Comparison of ENCODE assay signal across 12 cellular contexts in the genomic region with DNA sequence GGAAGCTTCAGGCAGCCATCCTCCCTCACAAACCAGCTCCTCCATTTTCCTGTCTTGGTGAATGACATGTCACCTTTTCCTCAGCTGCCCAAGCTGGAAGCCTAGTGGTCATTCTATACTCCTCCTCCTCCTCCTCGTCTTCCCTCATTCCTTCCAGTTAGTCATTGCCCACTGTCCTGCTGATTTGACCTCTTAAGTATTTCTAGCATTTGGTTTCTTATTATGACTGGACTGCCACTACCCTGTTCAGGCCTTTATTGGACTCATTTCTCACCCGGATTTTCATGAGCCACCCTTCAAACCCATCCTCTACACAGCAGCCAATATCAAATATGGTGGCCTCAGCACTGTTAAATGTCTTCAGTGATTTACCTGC. TPM values are rescaled to one million over a fixed set of nuclear protein-coding genes. Genes with fewer than 3 reads are reported as not detected.
DNase-seq lines count a peak whose midpoint lies in the region; ATAC-seq and TF ChIP-seq lines count a peak whose summit lies in the region.
"Had no signal": no experiment of that assay in that cellular context is flagged by ENCODE, and none has a peak within 500 bp of the region (broad histone marks: within the 10 kb centered on the region; RNA-seq: fewer than 3 reads in every experiment).

No MANE protein-coding gene starts in this region.

- H3K79me2 ChIP-seq in SK-N-SH (ENCODE audit: insufficient read depth) (0 out of 2 replicates have a peak, but pooled peaks cover 4% of the 10 kb centered on the region), smooth muscle cell (ENCODE audit: low read depth) (peaks cover 11% of the 10 kb centered on the region)

- 48% methylated on average over 2 of the region's 2 CpGs for WGBS in SK-N-SH (ENCODE audit: low lambda C conversion rate)
- WGBS in smooth muscle cell (ENCODE audit: low lambda C conversion rate), result 41% methylated on average over 2 of the region's 2 CpGs

- H3K27ac ChIP-seq in SK-N-SH (ENCODE audit: low read depth in 2 of 2, low read length in 1 of 2) (peak overlapping the region in 1 of 2 experiments; percentile 11; a peak in 1 of 4 replicates), smooth muscle cell (ENCODE audit: low read depth) (peak overlapping the region; percentile 81)
- H3K27ac ChIP-seq: 22Rv1 had no signal

- H2AFZ ChIP-seq in SK-N-SH (ENCODE audit: low read depth) (no peak overlapping the region), smooth muscle cell (ENCODE audit: low read depth) (no peak overlapping the region)

- no peak for TF ChIP-seq EP300 in SK-N-SH (IDR thresholded peaks at IDR 0.05; ENCODE audit: borderline replicate concordance in 1 of 2, low read depth in 1 of 2, low read length in 1 of 2)

- TF ChIP-seq RAD21 in SK-N-SH (IDR thresholded peaks at IDR 0.05; ENCODE audit: low read length), result no peak

- H3K9me3 ChIP-seq in SK-N-SH, result no peaks in the 10 kb centered on the region
- H3K9me3 ChIP-seq in adipocyte (ENCODE audit: control insufficient read depth, low read length), result peaks cover 7% of the 10 kb centered on the region
- H3K9me3 ChIP-seq in smooth muscle cell (replicated peaks; ENCODE audit: low read depth), result no peaks in the 10 kb centered on the region

- no peaks in the 10 kb centered on the region for H3K36me3 ChIP-seq in SK-N-SH (replicated peaks in 1 of 2; ENCODE audit: control insufficient read depth in 1 of 2, insufficient read depth in 2 of 2, low read length in 1 of 2)
- H3K36me3 ChIP-seq in adipocyte (ENCODE audit: control insufficient read depth, insufficient read depth, low read length, severe bottlenecking), result no peaks in the 10 kb centered on the region
- no peaks in the 10 kb centered on the region for H3K36me3 ChIP-seq in smooth muscle cell (ENCODE audit: low read depth)

- ATAC-seq in SK-N-SH treated with all-trans-retinoic acid at 6 μM for 48 hours (no peak; the same call in 2 of the 3 replicates), HG03520 (IDR thresholded peaks at IDR 0.05; ENCODE audit: unreplicated experiment) (peak; percentile 32), GM19035 (IDR thresholded peaks at IDR 0.05; ENCODE audit: unreplicated experiment) (no peak)

- no peaks in the 10 kb centered on the region for H3F3A ChIP-seq in SK-N-SH (replicated peaks; ENCODE audit: insufficient read depth)
- H3F3A ChIP-seq in smooth muscle cell (ENCODE audit: low read depth), result peaks cover 13% of the 10 kb centered on the region

- no peaks in the 10 kb centered on the region for H3K9me2 ChIP-seq in SK-N-SH

- H3K4me2 ChIP-seq in SK-N-SH (no peak overlapping the region), smooth muscle cell (peak overlapping the region; percentile 67)

- TF ChIP-seq CTCF in SK-N-SH (IDR thresholded peaks at IDR 0.05) (no peak), smooth muscle cell (IDR thresholded peaks at IDR 0.05; ENCODE audit: borderline replicate concordance, insufficient read depth, poor library complexity, severe bottlenecking) (no peak)

- CTCF ChIA-PET in SK-N-SH (lab: Yijun Ruan, JAX), result interaction anchor here (1.0 to 3.2 kb wide), 4 partner anchors 10 to 219 kb away, joined by 5 to 13 read pairs (median 8); no protein-coding TSS in a partner anchor

- POLR2A ChIA-PET in SK-N-SH (lab: Yijun Ruan, JAX), result no interaction called here

- H3K27me3 ChIP-seq in SK-N-SH (ENCODE audit: insufficient read depth) (no peaks in the 10 kb centered on the region), adipocyte (replicated peaks; ENCODE audit: control insufficient read depth, insufficient read depth, low read length) (no peaks in the 10 kb centered on the region), smooth muscle cell (ENCODE audit: low read depth) (no peaks in the 10 kb centered on the region)

- DNase-seq in SK-N-SH (no peak), adipocyte (ENCODE audit: low read depth) (peak; percentile 42), smooth muscle cell (lab: John Stamatoyannopoulos, UW; ENCODE audit: unreplicated experiment) (no peak)
- DNase-seq in activated naive CD4-positive, alpha-beta T cell treated with anti-CD3 and anti-CD28 coated beads, Interleukin-2, amount 50 U/mL, for 16 hours, result no peak
- DNase-seq in activated CD4-positive, CD25-positive, alpha-beta regulatory T cell treated with anti-CD3 and anti-CD28 coated beads, Interleukin-2, amount 50 U/mL, for 72 hours, result no peak
- DNase-seq: hippocampal formation, NCI-H2029, nucleus accumbens had no signal

- H3K4me1 ChIP-seq in SK-N-SH (ENCODE audit: control insufficient read depth in 1 of 2, insufficient read depth in 2 of 2, low read depth in 1 of 2, low read length in 1 of 2), result peaks cover 18 to 24% of the 10 kb centered on the region in 2 experiments; a peak in 3 of 4 replicates
- peaks cover 20% of the 10 kb centered on the region for H3K4me1 ChIP-seq in adipocyte (ENCODE audit: control insufficient read depth, insufficient read depth, low read length)
- peaks cover 8% of the 10 kb centered on the region for H3K4me1 ChIP-seq in smooth muscle cell (ENCODE audit: low read depth)

- no peak overlapping the region for H3K9ac ChIP-seq in SK-N-SH
- no peak overlapping the region for H3K9ac ChIP-seq in adipocyte (ENCODE audit: low read length)
- H3K9ac ChIP-seq in smooth muscle cell (ENCODE audit: low read depth), result no peak overlapping the region

- no peak overlapping the region for H3K4me3 ChIP-seq in SK-N-SH (ENCODE audit: low read depth in 2 of 2, low read length in 1 of 2)
- H3K4me3 ChIP-seq in adipocyte (ENCODE audit: low read length), result no peak overlapping the region
- no peak overlapping the region for H3K4me3 ChIP-seq in smooth muscle cell

- H4K20me1 ChIP-seq in SK-N-SH (ENCODE audit: insufficient read depth) (no peaks in the 10 kb centered on the region), smooth muscle cell (ENCODE audit: low read depth) (no peaks in the 10 kb centered on the region)

TF ChIP-seq in SK-N-SH, 30 proteins besides CTCF, POLR2A, EP300 and RAD21:
- TF ChIP-seq, protein P1, sequence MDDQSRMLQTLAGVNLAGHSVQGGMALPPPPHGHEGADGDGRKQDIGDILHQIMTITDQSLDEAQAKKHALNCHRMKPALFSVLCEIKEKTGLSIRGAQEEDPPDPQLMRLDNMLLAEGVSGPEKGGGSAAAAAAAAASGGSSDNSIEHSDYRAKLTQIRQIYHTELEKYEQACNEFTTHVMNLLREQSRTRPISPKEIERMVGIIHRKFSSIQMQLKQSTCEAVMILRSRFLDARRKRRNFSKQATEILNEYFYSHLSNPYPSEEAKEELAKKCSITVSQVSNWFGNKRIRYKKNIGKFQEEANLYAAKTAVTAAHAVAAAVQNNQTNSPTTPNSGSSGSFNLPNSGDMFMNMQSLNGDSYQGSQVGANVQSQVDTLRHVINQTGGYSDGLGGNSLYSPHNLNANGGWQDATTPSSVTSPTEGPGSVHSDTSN (IDR thresholded peaks at IDR 0.05), result 0 out of 2 replicates have a peak, but pooled peaks have one; percentile 10
- TF ChIP-seq FOSL2 (IDR thresholded peaks at IDR 0.05; ENCODE audit: borderline replicate concordance, low read depth) (peak; percentile 25; the same call in 1 of the 2 replicates), MEF2A (IDR thresholded peaks at IDR 0.05; ENCODE audit: borderline replicate concordance, low read depth) (no peak), GABPA (IDR thresholded peaks at IDR 0.05; ENCODE audit: low read depth) (no peak)
TF ChIP-seq in SK-N-SH: peak in this region for 2.

TF ChIP-seq in SK-N-SH treated with all-trans-retinoic acid at 6 μM for 48 hours, 23 proteins besides CTCF, POLR2A, EP300 and RAD21 (continues in another document):
- TF ChIP-seq OSR1 (CRISPR knock-in tag; IDR thresholded peaks at IDR 0.05), result no peak
- TF ChIP-seq ZFP30 (CRISPR knock-in tag; IDR thresholded peaks at IDR 0.05), result no peak
- TF ChIP-seq, protein P2, sequence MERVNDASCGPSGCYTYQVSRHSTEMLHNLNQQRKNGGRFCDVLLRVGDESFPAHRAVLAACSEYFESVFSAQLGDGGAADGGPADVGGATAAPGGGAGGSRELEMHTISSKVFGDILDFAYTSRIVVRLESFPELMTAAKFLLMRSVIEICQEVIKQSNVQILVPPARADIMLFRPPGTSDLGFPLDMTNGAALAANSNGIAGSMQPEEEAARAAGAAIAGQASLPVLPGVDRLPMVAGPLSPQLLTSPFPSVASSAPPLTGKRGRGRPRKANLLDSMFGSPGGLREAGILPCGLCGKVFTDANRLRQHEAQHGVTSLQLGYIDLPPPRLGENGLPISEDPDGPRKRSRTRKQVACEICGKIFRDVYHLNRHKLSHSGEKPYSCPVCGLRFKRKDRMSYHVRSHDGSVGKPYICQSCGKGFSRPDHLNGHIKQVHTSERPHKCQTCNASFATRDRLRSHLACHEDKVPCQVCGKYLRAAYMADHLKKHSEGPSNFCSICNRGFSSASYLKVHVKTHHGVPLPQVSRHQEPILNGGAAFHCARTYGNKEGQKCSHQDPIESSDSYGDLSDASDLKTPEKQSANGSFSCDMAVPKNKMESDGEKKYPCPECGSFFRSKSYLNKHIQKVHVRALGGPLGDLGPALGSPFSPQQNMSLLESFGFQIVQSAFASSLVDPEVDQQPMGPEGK (CRISPR knock-in tag; IDR thresholded peaks at IDR 0.05; ENCODE audit: borderline replicate concordance), result no peak
- no peak for TF ChIP-seq ZNF8 (CRISPR knock-in tag; IDR thresholded peaks at IDR 0.05)
- TF ChIP-seq SNAI2 (CRISPR knock-in tag; IDR thresholded peaks at IDR 0.05), result no peak
- no peak for TF ChIP-seq BACH2 (CRISPR knock-in tag; IDR thresholded peaks at IDR 0.05; ENCODE audit: borderline replicate concordance)
- TF ChIP-seq, protein P3, sequence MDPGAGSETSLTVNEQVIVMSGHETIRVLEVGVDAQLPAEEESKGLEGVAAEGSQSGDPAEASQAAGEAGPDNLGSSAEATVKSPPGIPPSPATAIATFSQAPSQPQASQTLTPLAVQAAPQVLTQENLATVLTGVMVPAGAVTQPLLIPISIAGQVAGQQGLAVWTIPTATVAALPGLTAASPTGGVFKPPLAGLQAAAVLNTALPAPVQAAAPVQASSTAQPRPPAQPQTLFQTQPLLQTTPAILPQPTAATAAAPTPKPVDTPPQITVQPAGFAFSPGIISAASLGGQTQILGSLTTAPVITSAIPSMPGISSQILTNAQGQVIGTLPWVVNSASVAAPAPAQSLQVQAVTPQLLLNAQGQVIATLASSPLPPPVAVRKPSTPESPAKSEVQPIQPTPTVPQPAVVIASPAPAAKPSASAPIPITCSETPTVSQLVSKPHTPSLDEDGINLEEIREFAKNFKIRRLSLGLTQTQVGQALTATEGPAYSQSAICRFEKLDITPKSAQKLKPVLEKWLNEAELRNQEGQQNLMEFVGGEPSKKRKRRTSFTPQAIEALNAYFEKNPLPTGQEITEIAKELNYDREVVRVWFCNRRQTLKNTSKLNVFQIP (CRISPR knock-in tag; IDR thresholded peaks at IDR 0.05; ENCODE audit: borderline replicate concordance, low read depth), result no peak
- TF ChIP-seq ARNTL (CRISPR knock-in tag; IDR thresholded peaks at IDR 0.05; ENCODE audit: borderline replicate concordance, low read depth), result no peak
- TF ChIP-seq ISL1 (CRISPR knock-in tag; IDR thresholded peaks at IDR 0.05), result no peak
- no peak for TF ChIP-seq PPARA (CRISPR knock-in tag; IDR thresholded peaks at IDR 0.05; ENCODE audit: borderline replicate concordance)
- no peak for TF ChIP-seq ZFP3 (CRISPR knock-in tag; IDR thresholded peaks at IDR 0.05)

RNA-seq across cellular contexts. Expression of a gene that starts 21.9 kb away (rescaled TPM):
- 18.2 and 20.6 TPM in 2 replicates for polyA plus RNA-seq in SK-N-SH (2012; rRNA removed)
- 18.2 and 21.6 TPM in 2 replicates for polyA plus RNA-seq in SK-N-SH (2012; cell fraction: cytosol; rRNA removed)
- 10.5 and 14.6 TPM in 2 replicates for polyA plus RNA-seq in SK-N-SH (2012; cell fraction: nucleus; rRNA removed)
- 33.8 and 49.1 TPM in 2 replicates for total RNA-seq in smooth muscle cell
- 4.5 and 5.0 TPM in 2 replicates for polyA plus RNA-seq in smooth muscle cell
